Comparison of ENCODE assay signal across 8 cellular contexts in genomic region chr2:70301344-70302194, GRCh38. TPM values are rescaled to one million over a fixed set of nuclear protein-coding genes. Genes with fewer than 3 reads are reported as not detected.
A peak's percentile ranks its signal among the peaks of the same experiment; 100 is the strongest.
DNase-seq lines count a peak whose midpoint lies in the region; ATAC-seq lines count a peak whose summit lies in the region.

Gene FAM136A, minus strand, starts transcription at chr2:70302067. Its CDS starts 56 bp downstream, at chr2:70302011.

- H3K4me1 ChIP-seq in NT2/D1 (ENCODE audit: insufficient read depth, insufficient read length) (no peaks in the 10 kb centered on the region), mononuclear cell (ENCODE audit: insufficient read depth, low read length) (peaks cover 12% of the 10 kb centered on the region)

- H3K9me3 ChIP-seq in NT2/D1 (ENCODE audit: insufficient read depth, low read length) (peaks cover 10% of the 10 kb centered on the region; the same call in 1 of the 2 replicates), mononuclear cell (ENCODE audit: low read depth, low read length) (no peaks in the 10 kb centered on the region)

- peak; percentile 78 for ATAC-seq in GM19455 (IDR thresholded peaks at IDR 0.05; ENCODE audit: unreplicated experiment)

- H3K9ac ChIP-seq in NT2/D1 (ENCODE audit: insufficient read length, low read depth): peak within 1 kb of the TSS; percentile 95

- no peaks in the 10 kb centered on the region for H3K27me3 ChIP-seq in NT2/D1 (ENCODE audit: insufficient read depth, insufficient read length)
- no peaks in the 10 kb centered on the region for H3K27me3 ChIP-seq in mononuclear cell (ENCODE audit: insufficient read depth, low read length)

- H3K4me3 ChIP-seq in NT2/D1 (ENCODE audit: insufficient read length, low read depth) (peak within 1 kb of the TSS; percentile 82), mononuclear cell (ENCODE audit: low read length) (peak within 1 kb of the TSS; percentile 93)

- peaks cover 36% of the 10 kb centered on the region for H3K36me3 ChIP-seq in NT2/D1 (ENCODE audit: insufficient read depth, insufficient read length, low read length)

- peak; percentile 93 for DNase-seq in COLO668 (lab: John Stamatoyannopoulos, UW; ENCODE audit: unreplicated experiment)
- peak; percentile 19 for DNase-seq in HS-27A (ENCODE audit: low read depth)
- peak; percentile 83 for DNase-seq in NT2/D1 (ENCODE audit: low read depth, low spot score)
- peak; percentile 90 for DNase-seq in activated CD8-positive, alpha-beta memory T cell treated with anti-CD3 and anti-CD28 coated beads, Interleukin-2, amount 50 U/mL, for 4 hours
- peak; percentile 65 for DNase-seq in epidermal melanocyte (ENCODE audit: insufficient read length, low spot score)
- peak; percentile 85 for DNase-seq in stimulated activated CD8-positive, alpha-beta memory T cell treated with anti-CD3 and anti-CD28 coated beads, Interleukin-2, amount 100 ng/mL, for 48 hours (ENCODE audit: low read depth in 2 of 2)

RNA-seq across cellular contexts. Expression of gene FAM136A, which starts in this region (rescaled TPM):
- total RNA-seq in mononuclear cell: 18.1 TPM

Comparison
In these comparisons a context has a peak if more than half of its experiments do, and no peak if none do; other contexts are left out.
1. Peak in every context shown above with its lines: DNase-seq, ATAC-seq and H3K4me3 ChIP-seq.
2. DNase-seq: peak in every context shown above with its lines; median percentile 93 in COLO668; 90 in activated CD8-positive, alpha-beta memory T cell treated with anti-CD3 and anti-CD28 coated beads, Interleukin-2, amount 50 U/mL, for 4 hours; 85 in stimulated activated CD8-positive, alpha-beta memory T cell treated with anti-CD3 and anti-CD28 coated beads, Interleukin-2, amount 100 ng/mL, for 48 hours; 83 in NT2/D1; 65 in epidermal melanocyte; 19 in HS-27A.